8 cellular contexts compared by ENCODE assay signal in genomic region chr17:77208217-77208808, GRCh38.
DNase-seq lines count a peak whose midpoint lies in the region; ATAC-seq and TF ChIP-seq lines count a peak whose summit lies in the region.

No MANE protein-coding gene starts in this region.

- intact Hi-C loops in activated T-helper 1 cell treated with anti-CD3 and anti-CD28 coated beads, Interleukin-12 subunit alpha, Interleukin-12 subunit beta, Interleukin-2, Interleukin-4 antibody, amounts not matched to agents 30 ng/mL and 10 ng/mL and 1 ng/mL, durations not matched to agents 14 hours and 24 hours and 36 hours (cut with micrococcal nuclease): no loop called here

- peaks cover 3% of the 10 kb centered on the region for H3K4me1 Mint-ChIP-seq in endodermal cell
- peaks cover 62% of the 10 kb centered on the region for H3K4me1 Mint-ChIP-seq in nephron progenitor cell
- no peaks in the 10 kb centered on the region for H3K4me1 Mint-ChIP-seq in activated T-helper 1 cell treated with anti-CD3 and anti-CD28 coated beads, Interleukin-12 subunit alpha, Interleukin-12 subunit beta, Interleukin-2, Interleukin-4 antibody, amounts not matched to agents 30 ng/mL and 10 ng/mL and 1 ng/mL, durations not matched to agents 14 hours and 24 hours and 36 hours (ENCODE audit: low read depth)

- TF ChIP-seq CTCF in endodermal cell (conservative IDR thresholded peaks at IDR 0.05) (peak; percentile 33), nephron progenitor cell (IDR thresholded peaks at IDR 0.05) (no peak)

- peaks cover 73% of the 10 kb centered on the region for H3K36me3 Mint-ChIP-seq in endodermal cell (ENCODE audit: low read depth)
- H3K36me3 Mint-ChIP-seq in nephron progenitor cell (ENCODE audit: low read depth): peaks cover 84% of the 10 kb centered on the region
- peaks cover 52% of the 10 kb centered on the region for H3K36me3 Mint-ChIP-seq in activated T-helper 1 cell treated with anti-CD3 and anti-CD28 coated beads, Interleukin-12 subunit alpha, Interleukin-12 subunit beta, Interleukin-2, Interleukin-4 antibody, amounts not matched to agents 30 ng/mL and 10 ng/mL and 1 ng/mL, durations not matched to agents 14 hours and 24 hours and 36 hours (ENCODE audit: low read depth)

- no peaks in the 10 kb centered on the region for H3K27me3 Mint-ChIP-seq in endodermal cell (ENCODE audit: insufficient read depth)
- no peaks in the 10 kb centered on the region for H3K27me3 Mint-ChIP-seq in nephron progenitor cell (ENCODE audit: low read depth, poor library complexity)
- no peaks in the 10 kb centered on the region for H3K27me3 Mint-ChIP-seq in activated T-helper 1 cell treated with anti-CD3 and anti-CD28 coated beads, Interleukin-12 subunit alpha, Interleukin-12 subunit beta, Interleukin-2, Interleukin-4 antibody, amounts not matched to agents 30 ng/mL and 10 ng/mL and 1 ng/mL, durations not matched to agents 14 hours and 24 hours and 36 hours (ENCODE audit: insufficient read depth)

- H3K9ac ChIP-seq in endodermal cell (ENCODE audit: extremely low read depth, low read length, poor library complexity, severe bottlenecking): no peak overlapping the region

- peaks cover 70% of the 10 kb centered on the region for H3K36me3 ChIP-seq in endodermal cell (ENCODE audit: control insufficient read depth, insufficient read depth, low read length)

- ATAC-seq in GM19395 (IDR thresholded peaks at IDR 0.05; ENCODE audit: unreplicated experiment) (no peak), HG02571 (IDR thresholded peaks at IDR 0.05; ENCODE audit: unreplicated experiment) (no peak)

- DNase-seq in COLO668 (lab: John Stamatoyannopoulos, UW; ENCODE audit: unreplicated experiment) (peak; percentile 5), NCI-H1092 treated with DMSO at 0.1 percent for 48 hours (lab: John Stamatoyannopoulos, UW) (peak; percentile 50), endodermal cell (peak; percentile 68), nephron progenitor cell (no peak), NCI-H2029 treated with DMSO at 0.1 percent for 48 hours (lab: John Stamatoyannopoulos, UW) (no peak)
- DNase-seq in activated T-helper 1 cell treated with anti-CD3 and anti-CD28 coated beads, Interleukin-12 subunit alpha, Interleukin-12 subunit beta, Interleukin-2, Interleukin-4 antibody, amounts not matched to agents 30 ng/mL and 10 ng/mL and 1 ng/mL, durations not matched to agents 14 hours and 24 hours and 36 hours (ENCODE audit: low spot score): no peak

- peak overlapping the region; percentile 20 for H3K27ac Mint-ChIP-seq in endodermal cell
- peak overlapping the region; percentile 37 for H3K27ac Mint-ChIP-seq in nephron progenitor cell
- no peak overlapping the region for H3K27ac Mint-ChIP-seq in activated T-helper 1 cell treated with anti-CD3 and anti-CD28 coated beads, Interleukin-12 subunit alpha, Interleukin-12 subunit beta, Interleukin-2, Interleukin-4 antibody, amounts not matched to agents 30 ng/mL and 10 ng/mL and 1 ng/mL, durations not matched to agents 14 hours and 24 hours and 36 hours

- no peak overlapping the region for H3K4me3 ChIP-seq in endodermal cell (ENCODE audit: low read length)

- H3K9me3 Mint-ChIP-seq in endodermal cell (no peaks in the 10 kb centered on the region), nephron progenitor cell (no peaks in the 10 kb centered on the region)
- no peaks in the 10 kb centered on the region for H3K9me3 Mint-ChIP-seq in activated T-helper 1 cell treated with anti-CD3 and anti-CD28 coated beads, Interleukin-12 subunit alpha, Interleukin-12 subunit beta, Interleukin-2, Interleukin-4 antibody, amounts not matched to agents 30 ng/mL and 10 ng/mL and 1 ng/mL, durations not matched to agents 14 hours and 24 hours and 36 hours

- no peak overlapping the region for H3K4me3 Mint-ChIP-seq in endodermal cell
- peak overlapping the region; percentile 19 for H3K4me3 Mint-ChIP-seq in nephron progenitor cell
- no peak overlapping the region for H3K4me3 Mint-ChIP-seq in activated T-helper 1 cell treated with anti-CD3 and anti-CD28 coated beads, Interleukin-12 subunit alpha, Interleukin-12 subunit beta, Interleukin-2, Interleukin-4 antibody, amounts not matched to agents 30 ng/mL and 10 ng/mL and 1 ng/mL, durations not matched to agents 14 hours and 24 hours and 36 hours

- WGBS in endodermal cell (ENCODE audit: insufficient coverage in 1 of 2, insufficient read length in 1 of 2), 2 experiments: 90 to 92% methylated on average over 15 to 16 of the region's 16 CpGs

- no peaks in the 10 kb centered on the region for H3K4me1 ChIP-seq in endodermal cell (ENCODE audit: control insufficient read depth, insufficient read depth, low read length)

- no peak overlapping the region for H3K27ac ChIP-seq in endodermal cell (ENCODE audit: low read depth, low read length)

- H3K27me3 ChIP-seq in endodermal cell (ENCODE audit: control insufficient read depth, insufficient read depth, low read length, poor library complexity, severe bottlenecking): no peaks in the 10 kb centered on the region

- H3K9me3 ChIP-seq in endodermal cell (ENCODE audit: control insufficient read depth, low read length): no peaks in the 10 kb centered on the region

Comparison
In these comparisons a context has a peak if more than half of its experiments do, and no peak if none do; other contexts are left out.
1. DNase-seq: peak in COLO668 (single experiment), NCI-H1092 treated with DMSO at 0.1 percent for 48 hours (single experiment) and endodermal cell (single experiment); none in nephron progenitor cell (single experiment), activated T-helper 1 cell treated with anti-CD3 and anti-CD28 coated beads, Interleukin-12 subunit alpha, Interleukin-12 subunit beta, Interleukin-2, Interleukin-4 antibody, amounts not matched to agents 30 ng/mL and 10 ng/mL and 1 ng/mL, durations not matched to agents 14 hours and 24 hours and 36 hours (single experiment) and NCI-H2029 treated with DMSO at 0.1 percent for 48 hours (single experiment).